ENCODE assay signal across 30 cellular contexts in the genomic region with DNA sequence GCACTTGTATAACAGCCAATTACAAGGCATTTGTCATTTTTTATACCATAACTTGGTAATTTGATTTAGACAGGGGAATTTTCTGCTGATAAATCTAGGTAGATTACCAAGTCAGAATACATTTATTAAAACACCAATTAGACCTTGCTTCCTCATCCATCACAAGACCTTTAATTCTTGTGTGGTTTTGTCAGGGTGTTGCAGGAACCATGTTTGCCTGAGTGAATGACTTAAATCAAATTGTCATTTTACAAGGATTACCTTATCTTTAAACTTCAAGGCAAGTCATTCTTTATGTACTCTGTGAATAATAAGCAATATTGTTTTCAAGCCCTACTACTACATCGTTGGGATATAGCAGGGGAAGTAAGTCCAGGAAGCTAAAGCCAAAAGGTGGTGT.
"Had no signal": no experiment of that assay in that cellular context is flagged by ENCODE, and none has a peak within 500 bp of the region (broad histone marks: within the 10 kb centered on the region; RNA-seq: fewer than 3 reads in every experiment).

No MANE protein-coding gene starts in this region.

- H3K4me3 Mint-ChIP-seq: immature natural killer cell; naive thymus-derived CD8-positive, alpha-beta T cell; nephron; neural crest cell; stimulated activated naive B cell treated with anti-CD40 and anti-IgM and Interleukin-4, amounts not matched to agents 10 μg/mL and 1 μg/mL and 100 μg/mL, for 72 hours had no signal

- H3K27ac ChIP-seq: heart left ventricle, left ventricle myocardium inferior, parathyroid adenoma, psoas muscle, skin epidermis, stomach, testis, thyroid gland, transverse colon, upper lobe of right lung had no signal

- H3K27ac Mint-ChIP-seq: immature natural killer cell; naive thymus-derived CD8-positive, alpha-beta T cell; nephron; stimulated activated naive B cell treated with anti-CD40 and anti-IgM and Interleukin-4, amounts not matched to agents 10 μg/mL and 1 μg/mL and 100 μg/mL, for 72 hours had no signal

- H3K27me3 Mint-ChIP-seq: naive thymus-derived CD8-positive, alpha-beta T cell; stimulated activated naive B cell treated with anti-CD40 and anti-IgM and Interleukin-4, amounts not matched to agents 10 μg/mL and 1 μg/mL and 100 μg/mL, for 72 hours had no signal

- H3K4me1 Mint-ChIP-seq: immature natural killer cell; naive thymus-derived CD8-positive, alpha-beta T cell; nephron; neural crest cell; stimulated activated naive B cell treated with anti-CD40 and anti-IgM and Interleukin-4, amounts not matched to agents 10 μg/mL and 1 μg/mL and 100 μg/mL, for 72 hours had no signal

- H3K27me3 ChIP-seq: heart left ventricle, stomach, testis, thyroid gland, transverse colon, upper lobe of right lung had no signal

- H3K9me3 Mint-ChIP-seq: nephron; neural crest cell; stimulated activated naive B cell treated with anti-CD40 and anti-IgM and Interleukin-4, amounts not matched to agents 10 μg/mL and 1 μg/mL and 100 μg/mL, for 72 hours had no signal

- DNase-seq: heart left ventricle; hypothalamus; immature natural killer cell; kidney; left ventricle myocardium inferior; midbrain; mucosa of descending colon; naive thymus-derived CD8-positive, alpha-beta T cell; nucleus accumbens; psoas muscle; right cardiac atrium; stimulated activated CD4-positive, alpha-beta T cell treated with anti-CD3 and anti-CD28 coated beads, Interleukin-12 subunit alpha, Interleukin-12 subunit beta, amount 100 ng/mL, for 4 hours; stimulated activated CD4-positive, alpha-beta T cell treated with anti-CD3 and anti-CD28 coated beads, Interleukin-15, amount 100 ng/mL, for 24 hours; stimulated activated CD4-positive, alpha-beta T cell treated with anti-CD3 and anti-CD28 coated beads, Interleukin-2, amount 100 ng/mL, for 24 hours; stimulated activated CD4-positive, alpha-beta T cell treated with anti-CD3 and anti-CD28 coated beads, Interleukin-4, amount 100 ng/mL, for 1 hour; stimulated activated naive B cell treated with anti-CD40 and anti-IgM and Interleukin-4, amounts not matched to agents 10 μg/mL and 1 μg/mL and 100 μg/mL, for 72 hours; stimulated activated naive CD8-positive, alpha-beta T cell treated with anti-CD3 and anti-CD28 coated beads, Interleukin-15, Interleukin-2, amounts not matched to agents 100 U/mL and 50 U/mL, for 24 hours; stomach; testis; thyroid gland; transverse colon; upper lobe of right lung had no signal

- FAIRE-seq: islet of Langerhans, kidney, urothelium cell line had no signal

- H3K9me3 ChIP-seq: heart left ventricle, left ventricle myocardium inferior, mucosa of descending colon, psoas muscle, stomach, testis, thyroid gland, transverse colon, upper lobe of right lung had no signal

- ATAC-seq: heart left ventricle; mucosa of descending colon; naive thymus-derived CD8-positive, alpha-beta T cell; psoas muscle; right cardiac atrium; sciatic nerve; stimulated activated naive B cell treated with anti-CD40 and anti-IgM and Interleukin-4, amounts not matched to agents 10 μg/mL and 1 μg/mL and 100 μg/mL, for 72 hours; stimulated activated naive CD8-positive, alpha-beta T cell treated with anti-CD3 and anti-CD28 coated beads, Interleukin-15, Interleukin-2, amounts not matched to agents 100 U/mL and 50 U/mL, for 24 hours; upper lobe of right lung had no signal

- H3K4me3 ChIP-seq: heart left ventricle, left ventricle myocardium inferior, lung, mucosa of descending colon, psoas muscle, skin epidermis, stomach, testis, thyroid gland, transverse colon, upper lobe of right lung had no signal

- H3K36me3 Mint-ChIP-seq: immature natural killer cell; naive thymus-derived CD8-positive, alpha-beta T cell; stimulated activated naive B cell treated with anti-CD40 and anti-IgM and Interleukin-4, amounts not matched to agents 10 μg/mL and 1 μg/mL and 100 μg/mL, for 72 hours had no signal

- H3K36me3 ChIP-seq: heart left ventricle, left ventricle myocardium inferior, stomach, thyroid gland, transverse colon, upper lobe of right lung had no signal

- H3K4me1 ChIP-seq: heart left ventricle, left ventricle myocardium inferior, parathyroid adenoma, psoas muscle, stomach, testis, thyroid gland, transverse colon, upper lobe of right lung had no signal
